Comparison of ENCODE assay signal across 20 cellular contexts in the genomic region with DNA sequence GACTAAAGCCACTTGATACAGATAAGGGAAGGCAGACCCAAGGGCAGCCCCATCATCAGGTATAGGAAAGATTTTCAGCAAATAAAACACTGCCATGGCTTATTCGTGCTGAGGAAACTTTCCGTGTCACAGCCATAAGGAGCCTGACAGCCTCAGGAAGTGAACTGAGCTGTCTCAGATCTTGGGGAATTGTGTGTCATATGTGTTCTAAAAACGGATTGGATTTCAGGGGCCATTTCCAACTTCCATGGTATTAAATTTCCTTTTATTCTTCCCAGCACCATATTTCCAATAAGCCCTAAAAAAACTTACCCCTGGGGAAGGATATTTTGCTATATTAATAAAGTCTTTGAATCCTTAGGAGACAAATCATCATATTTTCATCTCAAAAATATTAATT.
DNase-seq lines count a peak whose midpoint lies in the region; ATAC-seq and TF ChIP-seq lines count a peak whose summit lies in the region.
"Had no signal": no experiment of that assay in that cellular context is flagged by ENCODE, and none has a peak within 500 bp of the region (broad histone marks: within the 10 kb centered on the region; RNA-seq: fewer than 3 reads in every experiment).

No MANE protein-coding gene starts in this region.

- H3K4ac ChIP-seq in mesendoderm (ENCODE audit: low read depth, low read length), result no peak overlapping the region

- peak overlapping the region; percentile 82 for H3K27ac Mint-ChIP-seq in chondrocyte (ENCODE audit: unreplicated experiment)
- H3K27ac Mint-ChIP-seq in nephron, result peak overlapping the region in 2 of 3 experiments; percentile 25 to 51
- no peak overlapping the region for H3K27ac Mint-ChIP-seq in CD14-positive monocyte
- no peak overlapping the region for H3K27ac Mint-ChIP-seq in activated CD8-positive, alpha-beta memory T cell treated with anti-CD3 and anti-CD28 coated beads, Interleukin-2, amount 10 ng/mL, durations not matched to agents 7 days and 5 days
- H3K27ac Mint-ChIP-seq: CD4-positive, CD25-positive, alpha-beta regulatory T cell had no signal

- H2BK120ac ChIP-seq in mesendoderm (ENCODE audit: low read depth, low read length), result no peak overlapping the region

- H3K4me2 ChIP-seq in mesendoderm (ENCODE audit: low read length), result no peak overlapping the region

- H2AK5ac ChIP-seq in mesendoderm (ENCODE audit: low read length), result no peak overlapping the region

- CTCF ChIA-PET in activated CD8-positive, alpha-beta memory T cell treated with anti-CD3 and anti-CD28 coated beads, Interleukin-2, amount 10 ng/mL, durations not matched to agents 7 days and 5 days (lab: Charles Lee), result no interaction called here

- DNase-seq in cardiac muscle cell (ENCODE audit: low read depth in 1 of 2, low spot score in 1 of 2) (no peak), Right ventricle myocardium inferior (ENCODE audit: missing footprints) (no peak), chondrocyte (ENCODE audit: low spot score) (no peak), mesendoderm (no peak), CD14-positive monocyte (ENCODE audit: low spot score) (no peak)
- no peak for DNase-seq in activated CD8-positive, alpha-beta memory T cell treated with anti-CD3 and anti-CD28 coated beads, Interleukin-2, amount 10 ng/mL, durations not matched to agents 7 days and 5 days
- DNase-seq: CD4-positive, CD25-positive, alpha-beta regulatory T cell; DMS153; DND-41; Kasumi-1; NCI-H2029; NCI-H345; NCI-H524 treated with DMSO at 0.1 percent for 48 hours; NCI-H774; PC-3; SJCRH30 had no signal

- H2BK15ac ChIP-seq in mesendoderm (replicated peaks; ENCODE audit: low read depth), result no peak overlapping the region

- H3K27me3 ChIP-seq in cardiac muscle cell (no peaks in the 10 kb centered on the region), subcutaneous abdominal adipose tissue (ENCODE audit: control insufficient read depth in 5 of 5, insufficient read depth in 4 of 5, low read length in 5 of 5) (no peaks in the 10 kb centered on the region), mesendoderm (ENCODE audit: insufficient read depth, low read length, poor library complexity) (no peaks in the 10 kb centered on the region)
- H3K27me3 ChIP-seq: SJCRH30 had no signal

- no peak overlapping the region for H3K23ac ChIP-seq in mesendoderm (ENCODE audit: low read length)

- no peak overlapping the region for H3K18ac ChIP-seq in mesendoderm (ENCODE audit: low read length)

- TF ChIP-seq CTCF in cardiac muscle cell (IDR thresholded peaks at IDR 0.05; ENCODE audit: low read depth, low read length), result no peak
- no peak for TF ChIP-seq CTCF in chondrocyte (IDR thresholded peaks at IDR 0.05)
- no peak for TF ChIP-seq CTCF in nephron (IDR thresholded peaks at IDR 0.05; ENCODE audit: unreplicated experiment in 3 of 3)
- TF ChIP-seq CTCF in CD14-positive monocyte (IDR thresholded peaks at IDR 0.05), result no peak

- H3K79me2 ChIP-seq in mesendoderm (ENCODE audit: control insufficient read depth, insufficient read depth, low read length), result no peaks in the 10 kb centered on the region

- WGBS in mesendoderm (ENCODE audit: extremely low coverage, insufficient coverage, low lambda C conversion rate), result no CpG with 5 or more reads among the region's 3 CpGs

- no peak overlapping the region for H4K8ac ChIP-seq in mesendoderm (ENCODE audit: low read depth, low read length)

- H3K9me3 ChIP-seq in cardiac muscle cell (ENCODE audit: low read depth) (no peaks in the 10 kb centered on the region), subcutaneous abdominal adipose tissue (ENCODE audit: control insufficient read depth in 5 of 5, low read length in 5 of 5) (no peaks in the 10 kb centered on the region)

- intact Hi-C loops in Right ventricle myocardium inferior (cut with DNase I) (no loop called here), CD14-positive monocyte (cut with micrococcal nuclease) (no loop called here)

- no peak overlapping the region for H3K56ac ChIP-seq in mesendoderm (ENCODE audit: low read length)

- H3K4me3 Mint-ChIP-seq in chondrocyte (ENCODE audit: unreplicated experiment) (no peak overlapping the region), nephron (no peak overlapping the region), CD14-positive monocyte (no peak overlapping the region)
- H3K4me3 Mint-ChIP-seq in activated CD8-positive, alpha-beta memory T cell treated with anti-CD3 and anti-CD28 coated beads, Interleukin-2, amount 10 ng/mL, durations not matched to agents 7 days and 5 days, result no peak overlapping the region
- H3K4me3 Mint-ChIP-seq: CD4-positive, CD25-positive, alpha-beta regulatory T cell had no signal

- peaks cover 2% of the 10 kb centered on the region for H3K79me1 ChIP-seq in mesendoderm (ENCODE audit: low read length)

- ATAC-seq in Right ventricle myocardium inferior, result no peak
- no peak for ATAC-seq in activated CD8-positive, alpha-beta memory T cell treated with anti-CD3 and anti-CD28 coated beads, Interleukin-2, amount 10 ng/mL, durations not matched to agents 7 days and 5 days
- ATAC-seq: HCT116, K562, PC-3 had no signal

- H3K4me1 Mint-ChIP-seq in chondrocyte (ENCODE audit: low read depth) (peaks cover 38% of the 10 kb centered on the region), nephron (peaks cover 16% of the 10 kb centered on the region), CD14-positive monocyte (peaks cover 15% of the 10 kb centered on the region)
- H3K4me1 Mint-ChIP-seq in activated CD8-positive, alpha-beta memory T cell treated with anti-CD3 and anti-CD28 coated beads, Interleukin-2, amount 10 ng/mL, durations not matched to agents 7 days and 5 days, result peaks cover 8% of the 10 kb centered on the region

- H3K36me3 ChIP-seq in cardiac muscle cell (peaks cover under 1% of the 10 kb centered on the region), subcutaneous abdominal adipose tissue (ENCODE audit: control insufficient read depth in 5 of 5, insufficient read depth in 5 of 5, low read length in 5 of 5) (no peaks in the 10 kb centered on the region), mesendoderm (ENCODE audit: control insufficient read depth, insufficient read depth, low read length) (no peaks in the 10 kb centered on the region)

- peak overlapping the region in 1 of 5 donors; percentile 7 for H3K9ac ChIP-seq in subcutaneous abdominal adipose tissue (ENCODE audit: low read length in 5 of 5)
- no peak overlapping the region for H3K9ac ChIP-seq in mesendoderm (ENCODE audit: low read length)

- H3K4me1 ChIP-seq in cardiac muscle cell (ENCODE audit: low read depth) (peaks cover 32% of the 10 kb centered on the region), subcutaneous abdominal adipose tissue (ENCODE audit: control insufficient read depth in 5 of 5, insufficient read depth in 5 of 5, low read length in 5 of 5) (peaks cover 0 to 32% (median 11%) of the 10 kb centered on the region in 5 donors), mesendoderm (ENCODE audit: control insufficient read depth, low read depth, low read length) (no peaks in the 10 kb centered on the region)
- H3K4me1 ChIP-seq: SJCRH30 had no signal

- no peak overlapping the region for H4K5ac ChIP-seq in mesendoderm (ENCODE audit: low read length)

- H3K4me3 ChIP-seq in cardiac muscle cell (no peak overlapping the region), subcutaneous abdominal adipose tissue (ENCODE audit: low read depth in 1 of 5, low read length in 5 of 5) (no peak overlapping the region), mesendoderm (ENCODE audit: low read length) (no peak overlapping the region)
- H3K4me3 ChIP-seq: K562, SJCRH30 had no signal

- H3K9me3 Mint-ChIP-seq in chondrocyte (ENCODE audit: low read depth) (no peaks in the 10 kb centered on the region), nephron (peaks cover 9% of the 10 kb centered on the region), CD14-positive monocyte (peaks cover 0 to 2% (median 0%) of the 10 kb centered on the region in 7 donors)
- H3K9me3 Mint-ChIP-seq in activated CD8-positive, alpha-beta memory T cell treated with anti-CD3 and anti-CD28 coated beads, Interleukin-2, amount 10 ng/mL, durations not matched to agents 7 days and 5 days (ENCODE audit: low read depth), result peaks cover 2% of the 10 kb centered on the region

- H3K36me3 Mint-ChIP-seq in chondrocyte (ENCODE audit: low read depth), result peaks cover 7% of the 10 kb centered on the region
- H3K36me3 Mint-ChIP-seq in nephron (ENCODE audit: low read depth), result peaks cover 40% of the 10 kb centered on the region
- H3K36me3 Mint-ChIP-seq in CD14-positive monocyte, result peaks cover 0 to 2% of the 10 kb centered on the region in 2 donors
- H3K36me3 Mint-ChIP-seq in activated CD8-positive, alpha-beta memory T cell treated with anti-CD3 and anti-CD28 coated beads, Interleukin-2, amount 10 ng/mL, durations not matched to agents 7 days and 5 days, result no peaks in the 10 kb centered on the region
- H3K36me3 Mint-ChIP-seq: CD4-positive, CD25-positive, alpha-beta regulatory T cell had no signal

- peak overlapping the region; percentile 82 for H3K27ac ChIP-seq in cardiac muscle cell
- H3K27ac ChIP-seq in subcutaneous abdominal adipose tissue (ENCODE audit: low read depth, low read length), result peak overlapping the region; percentile 55
- no peak overlapping the region for H3K27ac ChIP-seq in mesendoderm (ENCODE audit: low read depth, low read length)
- H3K27ac ChIP-seq: SJCRH30 had no signal

- no peak overlapping the region for H2BK5ac ChIP-seq in mesendoderm (ENCODE audit: low read length)

- H3K27me3 Mint-ChIP-seq in chondrocyte (ENCODE audit: low read depth) (no peaks in the 10 kb centered on the region), nephron (ENCODE audit: low read depth) (peaks cover 3% of the 10 kb centered on the region), CD14-positive monocyte (ENCODE audit: low read depth in 3 of 3) (peaks cover 0 to 6% (median 2%) of the 10 kb centered on the region in 3 donors)
- H3K27me3 Mint-ChIP-seq in activated CD8-positive, alpha-beta memory T cell treated with anti-CD3 and anti-CD28 coated beads, Interleukin-2, amount 10 ng/mL, durations not matched to agents 7 days and 5 days, result peaks cover 68% of the 10 kb centered on the region

Comparison
In these comparisons a context has a peak if more than half of its experiments do, and no peak if none do; other contexts are left out.
1. H3K27ac Mint-ChIP-seq: peak in chondrocyte (single experiment) and nephron (2 of 3); none in CD14-positive monocyte (0 of 7) and activated CD8-positive, alpha-beta memory T cell treated with anti-CD3 and anti-CD28 coated beads, Interleukin-2, amount 10 ng/mL, durations not matched to agents 7 days and 5 days (single experiment).